16 cellular contexts compared by ENCODE assay signal in the genomic region with DNA sequence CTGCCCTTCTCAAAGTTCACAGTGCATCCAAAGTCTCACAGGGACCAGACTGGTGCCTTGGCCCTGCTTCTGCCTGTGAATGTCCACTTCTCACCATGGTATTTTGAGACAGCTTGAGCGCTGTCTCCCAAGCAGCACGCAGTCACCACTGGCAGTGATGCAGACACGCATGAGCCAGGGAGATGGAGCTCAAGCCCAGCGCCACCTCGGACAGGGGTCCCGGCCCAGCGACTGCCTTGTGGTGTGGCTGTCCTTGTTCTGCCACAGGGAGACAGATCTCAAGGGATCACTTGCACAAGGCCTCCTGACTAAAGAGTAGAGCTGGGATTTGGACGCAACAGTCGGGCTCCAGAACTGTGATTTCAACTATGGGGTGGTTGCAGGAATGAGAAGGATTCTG.
"Had no signal": no experiment of that assay in that cellular context is flagged by ENCODE, and none has a peak within 500 bp of the region (broad histone marks: within the 10 kb centered on the region; RNA-seq: fewer than 3 reads in every experiment).

No MANE protein-coding gene starts in this region.

- H3K4me1 ChIP-seq: body of pancreas, lower lobe of right lung, psoas muscle had no signal

- H3K4me3 ChIP-seq: body of pancreas, dorsolateral prefrontal cortex, lower lobe of right lung, psoas muscle, thoracic aorta had no signal

- H3K36me3 Mint-ChIP-seq: activated naive CD4-positive, alpha-beta T cell treated with anti-CD3 and anti-CD28 coated beads, Interleukin-2, amount 50 U/mL, for 72 hours; stimulated activated effector memory CD8-positive, alpha-beta T cell treated with anti-CD3 and anti-CD28 coated beads, Interleukin-12 subunit alpha, Interleukin-12 subunit beta, amount 100 ng/mL, for 72 hours had no signal

- H3K36me3 ChIP-seq: lower lobe of right lung, thoracic aorta had no signal

- ATAC-seq: activated naive CD4-positive, alpha-beta T cell treated with anti-CD3 and anti-CD28 coated beads, Interleukin-2, amount 50 U/mL, for 72 hours; left colon; stimulated activated effector memory CD8-positive, alpha-beta T cell treated with anti-CD3 and anti-CD28 coated beads, Interleukin-12 subunit alpha, Interleukin-12 subunit beta, amount 100 ng/mL, for 72 hours; T-helper 17 cell had no signal

- DNase-seq: activated CD4-positive, alpha-beta T cell treated with anti-CD3 and anti-CD28 coated beads for 1 hour; activated CD4-positive, alpha-beta T cell treated with anti-CD3 and anti-CD28 coated beads, Interleukin-2, amount 50 U/mL, for 4 hours; activated gamma-delta T cell; central memory CD4-positive, alpha-beta T cell; dorsolateral prefrontal cortex; left colon; lower lobe of right lung; small intestine; stimulated activated CD4-positive, alpha-beta T cell treated with anti-CD3 and anti-CD28 coated beads, Interleukin-4, amount 100 ng/mL, for 24 hours; T-helper 17 cell had no signal

- H3K27ac Mint-ChIP-seq: activated naive CD4-positive, alpha-beta T cell treated with anti-CD3 and anti-CD28 coated beads, Interleukin-2, amount 50 U/mL, for 72 hours; mesothelial cell of epicardium; stimulated activated effector memory CD8-positive, alpha-beta T cell treated with anti-CD3 and anti-CD28 coated beads, Interleukin-12 subunit alpha, Interleukin-12 subunit beta, amount 100 ng/mL, for 72 hours; T-helper 17 cell had no signal

- H3K4me3 Mint-ChIP-seq: mesothelial cell of epicardium; stimulated activated effector memory CD8-positive, alpha-beta T cell treated with anti-CD3 and anti-CD28 coated beads, Interleukin-12 subunit alpha, Interleukin-12 subunit beta, amount 100 ng/mL, for 72 hours; T-helper 17 cell had no signal

- H3K27me3 ChIP-seq: body of pancreas, dorsolateral prefrontal cortex had no signal

- H3K27ac ChIP-seq: body of pancreas, dorsolateral prefrontal cortex, lower lobe of right lung, psoas muscle, thoracic aorta had no signal

- H3K4me1 Mint-ChIP-seq: stimulated activated effector memory CD8-positive, alpha-beta T cell treated with anti-CD3 and anti-CD28 coated beads, Interleukin-12 subunit alpha, Interleukin-12 subunit beta, amount 100 ng/mL, for 72 hours; T-helper 17 cell had no signal

- H3K9me3 ChIP-seq: body of pancreas, lower lobe of right lung, psoas muscle, thoracic aorta had no signal

- H3K27me3 Mint-ChIP-seq: T-helper 17 cell had no signal
